Comparison of ENCODE assay signal across 12 cellular contexts in the genomic region with DNA sequence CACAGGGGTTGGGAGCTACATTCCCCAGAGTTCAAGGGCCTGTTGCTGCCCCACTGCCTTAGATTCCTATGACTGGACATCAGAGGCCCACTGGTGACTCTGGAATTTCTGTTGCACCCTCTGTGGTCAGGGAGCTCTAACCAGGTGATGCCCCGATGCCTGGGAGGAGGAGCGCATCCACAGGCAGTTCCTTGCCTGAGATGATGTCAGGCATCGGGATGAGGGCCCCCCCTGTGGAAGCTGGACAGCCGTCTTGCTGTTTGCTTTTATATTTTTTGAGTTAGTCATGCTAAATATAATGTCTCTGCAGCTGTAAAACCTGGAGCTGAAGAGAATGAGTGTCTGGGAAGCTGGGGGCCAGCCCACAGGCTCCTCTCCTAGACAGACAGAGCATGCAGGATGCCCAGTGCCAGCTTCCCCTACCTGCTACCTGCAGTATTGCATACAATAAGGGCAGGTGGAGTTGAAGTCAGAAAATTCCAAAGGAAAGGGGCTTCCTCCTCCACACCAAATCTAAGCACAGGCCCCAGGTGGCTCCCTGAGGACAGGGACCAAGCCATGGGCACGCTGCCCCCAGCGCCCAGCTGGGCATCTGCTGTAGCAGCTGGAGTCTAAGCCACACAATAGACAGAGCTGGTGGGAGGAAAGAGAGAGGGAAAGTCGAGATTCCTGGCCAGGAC. TPM values are rescaled to one million over a fixed set of nuclear protein-coding genes. Genes with fewer than 3 reads are reported as not detected.
A peak's percentile ranks its signal among the peaks of the same experiment; 100 is the strongest.
DNase-seq lines count a peak whose midpoint lies in the region; ATAC-seq and TF ChIP-seq lines count a peak whose summit lies in the region.
"Had no signal": no experiment of that assay in that cellular context is flagged by ENCODE, and none has a peak within 500 bp of the region (broad histone marks: within the 10 kb centered on the region; RNA-seq: fewer than 3 reads in every experiment).

No MANE protein-coding gene starts in this region.

- intact Hi-C loops in upper lobe of right lung (cut with DNase I) = no loop called here

- H3K4me3 ChIP-seq in choroid plexus epithelial cell (ENCODE audit: low read depth, low read length) = no peak overlapping the region
- H3K4me3 ChIP-seq in mesendoderm (ENCODE audit: low read length) = no peak overlapping the region
- no peak overlapping the region for H3K4me3 ChIP-seq in upper lobe of right lung
- H3K4me3 ChIP-seq: tibial nerve had no signal

- H3K79me1 ChIP-seq in mesendoderm (ENCODE audit: low read length) = peaks cover 11% of the 10 kb centered on the region

- TF ChIP-seq CTCF in choroid plexus epithelial cell (conservative IDR thresholded peaks at IDR 0.05; ENCODE audit: low read depth, low read length) (peak; percentile 35), upper lobe of right lung (IDR thresholded peaks at IDR 0.05) (no peak)

- H3K18ac ChIP-seq in mesendoderm (ENCODE audit: low read length) = no peak overlapping the region

- no peak overlapping the region for H4K5ac ChIP-seq in mesendoderm (ENCODE audit: low read length)

- no peaks in the 10 kb centered on the region for H3K9me3 ChIP-seq in upper lobe of right lung
- H3K9me3 ChIP-seq: tibial nerve had no signal

- no peak overlapping the region for H3K56ac ChIP-seq in mesendoderm (ENCODE audit: low read length)

- DNase-seq in AG08395 (ENCODE audit: low spot score) (peak; percentile 77), LHCN-M2 (ENCODE audit: low read depth) (peak; percentile 86), choroid plexus epithelial cell (ENCODE audit: low read depth) (peak; percentile 95), mesendoderm (peak; percentile 58), upper lobe of right lung (no peak), germinal center (ENCODE audit: low spot score) (no peak), putamen (ENCODE audit: low spot score) (no peak)
- DNase-seq: activated T-cell treated with anti-CD3 and anti-CD28 coated beads, Interleukin-2, amount 50 U/mL, for 4 hours; C1 segment of cervical spinal cord; NCI-H2029 treated with DMSO at 0.1 percent for 48 hours had no signal

- no peak overlapping the region for H4K8ac ChIP-seq in mesendoderm (ENCODE audit: low read depth, low read length)

- H2BK15ac ChIP-seq in mesendoderm (replicated peaks; ENCODE audit: low read depth) = no peak overlapping the region

- H3K4me2 ChIP-seq in mesendoderm (ENCODE audit: low read length) = no peak overlapping the region

- peaks cover 14% of the 10 kb centered on the region for H3K4me1 ChIP-seq in mesendoderm (ENCODE audit: control insufficient read depth, low read depth, low read length)
- peaks cover 62% of the 10 kb centered on the region for H3K4me1 ChIP-seq in upper lobe of right lung

- no CpG with 5 or more reads among the region's 7 CpGs for WGBS in mesendoderm (ENCODE audit: extremely low coverage, insufficient coverage, low lambda C conversion rate)

- no peak overlapping the region for H3K4ac ChIP-seq in mesendoderm (ENCODE audit: low read depth, low read length)

- no peaks in the 10 kb centered on the region for H3K79me2 ChIP-seq in mesendoderm (ENCODE audit: control insufficient read depth, insufficient read depth, low read length)

- no peaks in the 10 kb centered on the region for H3K27me3 ChIP-seq in mesendoderm (ENCODE audit: insufficient read depth, low read length, poor library complexity)
- H3K27me3 ChIP-seq in upper lobe of right lung = no peaks in the 10 kb centered on the region
- H3K27me3 ChIP-seq: tibial nerve had no signal

- H3K36me3 ChIP-seq in mesendoderm (ENCODE audit: control insufficient read depth, insufficient read depth, low read length) (no peaks in the 10 kb centered on the region), upper lobe of right lung (no peaks in the 10 kb centered on the region)
- H3K36me3 ChIP-seq: tibial nerve had no signal

- no peak overlapping the region for H2AK5ac ChIP-seq in mesendoderm (ENCODE audit: low read length)

- H3K9ac ChIP-seq in mesendoderm (ENCODE audit: low read length) = no peak overlapping the region

- H2BK120ac ChIP-seq in mesendoderm (ENCODE audit: low read depth, low read length) = no peak overlapping the region

- ATAC-seq in upper lobe of right lung (no peak), GM19035 (IDR thresholded peaks at IDR 0.05; ENCODE audit: unreplicated experiment) (no peak)
- ATAC-seq: activated T-cell treated with anti-CD3 and anti-CD28 coated beads, Interleukin-2, amount 50 U/mL, for 4 hours had no signal

- H2BK5ac ChIP-seq in mesendoderm (ENCODE audit: low read length) = no peak overlapping the region

- H3K23ac ChIP-seq in mesendoderm (ENCODE audit: low read length) = no peak overlapping the region

- H3K27ac ChIP-seq in mesendoderm (ENCODE audit: low read depth, low read length) (no peak overlapping the region), upper lobe of right lung (no peak overlapping the region)

RNA-seq across cellular contexts. Expression of a gene that starts 16.2 kb away (rescaled TPM):
- total RNA-seq in LHCN-M2 (2014; rRNA removed) = 67.4 and 77.5 TPM in 2 replicates
- 63.5 TPM for polyA plus RNA-seq in LHCN-M2 (2012)
- 32.1 TPM for polyA plus RNA-seq in mesendoderm (2013, experiment 1 of 2)
- polyA plus RNA-seq in mesendoderm (2013, experiment 2 of 2) = 31.1 TPM
- 273 TPM for total RNA-seq in upper lobe of right lung

RNA-seq across cellular contexts. Expression of a gene that starts 16.4 kb away (rescaled TPM):
- 63.0 and 68.5 TPM in 2 replicates for total RNA-seq in LHCN-M2 (2014; rRNA removed)
- 39.7 TPM for polyA plus RNA-seq in LHCN-M2 (2012)
- 28.0 TPM for polyA plus RNA-seq in mesendoderm (2013, experiment 1 of 2)
- polyA plus RNA-seq in mesendoderm (2013, experiment 2 of 2) = 29.2 TPM
- total RNA-seq in upper lobe of right lung = 242 TPM

Comparison
In these comparisons a context has a peak if more than half of its experiments do, and no peak if none do; other contexts are left out.
1. DNase-seq: peak in AG08395 (single experiment), LHCN-M2 (single experiment), choroid plexus epithelial cell (single experiment) and mesendoderm (single experiment); none in upper lobe of right lung (single experiment), germinal center (single experiment) and putamen (single experiment).